In the genomic region with DNA sequence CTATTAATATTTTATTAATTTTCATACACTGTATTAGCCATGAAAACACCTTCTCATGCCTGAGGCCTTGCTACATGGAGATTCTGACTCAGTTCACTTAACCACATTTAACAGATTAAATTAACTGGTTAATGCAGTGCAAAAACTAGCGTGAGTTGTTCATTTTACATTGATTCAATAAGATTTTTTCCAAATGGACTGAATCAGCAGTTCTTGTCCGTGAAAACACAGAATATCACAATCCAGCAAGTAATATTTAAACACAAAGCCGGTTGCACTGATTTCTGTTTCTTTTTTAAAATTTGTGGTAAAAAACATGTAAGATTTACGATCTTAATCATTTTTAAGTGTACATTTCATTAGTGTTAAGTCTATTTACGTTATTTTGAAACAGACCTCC, we compare ENCODE assay signal across 36 cellular contexts.
"Had no signal": no experiment of that assay in that cellular context is flagged by ENCODE, and none has a peak within 500 bp of the region (broad histone marks: within the 10 kb centered on the region; RNA-seq: fewer than 3 reads in every experiment).

No MANE protein-coding gene starts in this region.

- H3K4me3 ChIP-seq: ascending aorta, cardiac muscle cell had no signal

- H3K27ac Mint-ChIP-seq: activated B cell treated with CpG ODN at 0.5 μM for 24 hours; activated CD4-positive, alpha-beta memory T cell treated with anti-CD3 and anti-CD28 coated beads for 36 hours; activated CD4-positive, alpha-beta T cell treated with anti-CD3 and anti-CD28 coated beads, Interleukin-2, amount 10 ng/mL, durations not matched to agents 24 days and 14 days; activated CD8-positive, alpha-beta T cell treated with anti-CD3 and anti-CD28 coated beads for 36 hours; activated naive CD4-positive, alpha-beta T cell treated with anti-CD3 and anti-CD28 coated beads, Interleukin-2, amount 10 ng/mL, durations not matched to agents 7 days and 5 days; activated naive CD4-positive, alpha-beta T cell treated with anti-CD3 and anti-CD28 coated beads, Interleukin-2, amount 50 U/mL, for 24 hours; activated naive CD8-positive, alpha-beta T cell; activated naive CD8-positive, alpha-beta T cell treated with anti-CD3 and anti-CD28 coated beads, Interleukin-2, amount 10 ng/mL, durations not matched to agents 7 days and 5 days; activated naive CD8-positive, alpha-beta T cell treated with anti-CD3 and anti-CD28 coated beads, Interleukin-2, amount 50 U/mL, for 24 hours; activated T-cell treated with anti-CD3 and anti-CD28 coated beads, Interleukin-2, amount 50 U/mL, for 24 hours; activated T-helper 2 cell treated with anti-CD3 and anti-CD28 coated beads, Interferon-gamma antibody, Interleukin-2, Interleukin-4, amounts not matched to agents 10 μg/mL and 5 μg/mL and 100 μg/mL, durations not matched to agents 14 hours and 24 hours and 36 hours; brain; T-helper 1 cell treated with Interleukin-12 subunit alpha and Interleukin-12 subunit beta and Interleukin-4 antibody, amounts not matched to agents 30 μg/mL and 1 μg/mL, for 36 hours; T-helper 2 cell treated with Interferon-gamma antibody and Interleukin-4, amounts not matched to agents 5 μg/mL and 100 μg/mL, for 36 hours had no signal

- H3K4me3 Mint-ChIP-seq: activated B cell treated with CpG ODN at 0.5 μM for 24 hours; activated CD4-positive, alpha-beta memory T cell treated with anti-CD3 and anti-CD28 coated beads for 36 hours; activated CD4-positive, alpha-beta T cell treated with anti-CD3 and anti-CD28 coated beads, Interleukin-2, amount 10 ng/mL, durations not matched to agents 24 days and 14 days; activated CD8-positive, alpha-beta T cell treated with anti-CD3 and anti-CD28 coated beads for 36 hours; activated naive CD4-positive, alpha-beta T cell treated with anti-CD3 and anti-CD28 coated beads, Interleukin-2, amount 10 ng/mL, durations not matched to agents 7 days and 5 days; activated naive CD4-positive, alpha-beta T cell treated with anti-CD3 and anti-CD28 coated beads, Interleukin-2, amount 50 U/mL, for 24 hours; activated naive CD8-positive, alpha-beta T cell; activated naive CD8-positive, alpha-beta T cell treated with anti-CD3 and anti-CD28 coated beads, Interleukin-2, amount 10 ng/mL, durations not matched to agents 7 days and 5 days; activated naive CD8-positive, alpha-beta T cell treated with anti-CD3 and anti-CD28 coated beads, Interleukin-2, amount 50 U/mL, for 24 hours; activated T-cell treated with anti-CD3 and anti-CD28 coated beads, Interleukin-2, amount 50 U/mL, for 24 hours; brain; central memory CD8-positive, alpha-beta T cell; T-helper 1 cell treated with Interleukin-12 subunit alpha and Interleukin-12 subunit beta and Interleukin-4 antibody, amounts not matched to agents 30 μg/mL and 1 μg/mL, for 36 hours; T-helper 2 cell treated with Interferon-gamma antibody and Interleukin-4, amounts not matched to agents 5 μg/mL and 100 μg/mL, for 36 hours had no signal

- H3K9me3 ChIP-seq: ascending aorta had no signal

- H3K4me1 Mint-ChIP-seq: activated B cell treated with CpG ODN at 0.5 μM for 24 hours; activated naive CD4-positive, alpha-beta T cell treated with anti-CD3 and anti-CD28 coated beads, Interleukin-2, amount 10 ng/mL, durations not matched to agents 7 days and 5 days; activated naive CD4-positive, alpha-beta T cell treated with anti-CD3 and anti-CD28 coated beads, Interleukin-2, amount 50 U/mL, for 24 hours; activated naive CD8-positive, alpha-beta T cell treated with anti-CD3 and anti-CD28 coated beads, Interleukin-2, amount 10 ng/mL, durations not matched to agents 7 days and 5 days; brain; central memory CD8-positive, alpha-beta T cell had no signal

- H3K4me1 ChIP-seq: ascending aorta had no signal

- DNase-seq: activated B cell treated with CpG ODN at 0.5 μM for 24 hours; activated CD4-positive, alpha-beta memory T cell treated with anti-CD3 and anti-CD28 coated beads for 36 hours; activated CD4-positive, alpha-beta T cell treated with anti-CD3 and anti-CD28 coated beads for 4 hours; activated CD4-positive, alpha-beta T cell treated with anti-CD3 and anti-CD28 coated beads, Interleukin-2, amount 10 ng/mL, durations not matched to agents 24 days and 14 days; activated CD4-positive, alpha-beta T cell treated with anti-CD3 and anti-CD28 coated beads, Interleukin-2, amount 50 U/mL, for 1 hour; activated CD4-positive, alpha-beta T cell treated with anti-CD3 and anti-CD28 coated beads, Interleukin-2, amount 50 U/mL, for 4 hours; activated CD4-positive, CD25-positive, alpha-beta regulatory T cell treated with anti-CD3 and anti-CD28 coated beads, Interleukin-2, amount 50 U/mL, for 72 hours; activated CD8-positive, alpha-beta memory T cell treated with anti-CD3 and anti-CD28 coated beads, Interleukin-2, amount 50 U/mL, for 4 hours; activated CD8-positive, alpha-beta T cell treated with anti-CD3 and anti-CD28 coated beads for 36 hours; activated effector memory CD4-positive, alpha-beta T cell treated with Interleukin-2 at 50 U/mL for 16 hours; activated gamma-delta T cell; activated naive CD4-positive, alpha-beta T cell treated with anti-CD3 and anti-CD28 coated beads, Interleukin-2, amount 10 ng/mL, durations not matched to agents 7 days and 5 days; activated naive CD4-positive, alpha-beta T cell treated with Interleukin-2 at 50 U/mL for 16 hours; activated naive CD8-positive, alpha-beta T cell treated with anti-CD3 and anti-CD28 coated beads, Interleukin-2, amount 10 ng/mL, durations not matched to agents 7 days and 5 days; activated naive CD8-positive, alpha-beta T cell treated with anti-CD3 and anti-CD28 coated beads, Interleukin-2, amount 50 U/mL, for 24 hours; activated T-cell treated with anti-CD3 and anti-CD28 coated beads for 4 hours; activated T-cell treated with anti-CD3 and anti-CD28 coated beads, Interleukin-2, amount 50 U/mL, for 24 hours; activated T-cell treated with anti-CD3 and anti-CD28 coated beads, Interleukin-2, amount 50 U/mL, for 48 hours; amygdala; anterior cingulate cortex; caudate nucleus; cerebellar nuclear complex; T-helper 1 cell; T-helper 2 cell; T-helper 9 cell had no signal

- H3K36me3 ChIP-seq: ascending aorta, cardiac muscle cell had no signal

- H3K27ac ChIP-seq: ascending aorta, cardiac muscle cell, VCaP had no signal

- ATAC-seq: activated CD8-positive, alpha-beta T cell treated with anti-CD3 and anti-CD28 coated beads for 36 hours; activated naive CD8-positive, alpha-beta T cell treated with anti-CD3 and anti-CD28 coated beads, Interleukin-2, amount 50 U/mL, for 24 hours had no signal

- H3K9me3 Mint-ChIP-seq: activated B cell treated with CpG ODN at 0.5 μM for 24 hours; activated CD4-positive, alpha-beta memory T cell treated with anti-CD3 and anti-CD28 coated beads for 36 hours; activated CD4-positive, alpha-beta T cell treated with anti-CD3 and anti-CD28 coated beads, Interleukin-2, amount 10 ng/mL, durations not matched to agents 24 days and 14 days; activated CD8-positive, alpha-beta T cell treated with anti-CD3 and anti-CD28 coated beads for 36 hours; activated naive CD4-positive, alpha-beta T cell treated with anti-CD3 and anti-CD28 coated beads, Interleukin-2, amount 10 ng/mL, durations not matched to agents 7 days and 5 days; activated naive CD4-positive, alpha-beta T cell treated with anti-CD3 and anti-CD28 coated beads, Interleukin-2, amount 50 U/mL, for 24 hours; activated naive CD8-positive, alpha-beta T cell treated with anti-CD3 and anti-CD28 coated beads, Interleukin-2, amount 10 ng/mL, durations not matched to agents 7 days and 5 days; activated T-cell treated with anti-CD3 and anti-CD28 coated beads, Interleukin-2, amount 50 U/mL, for 24 hours; activated T-helper 2 cell treated with anti-CD3 and anti-CD28 coated beads, Interferon-gamma antibody, Interleukin-2, Interleukin-4, amounts not matched to agents 10 μg/mL and 5 μg/mL and 100 μg/mL, durations not matched to agents 14 hours and 24 hours and 36 hours; central memory CD8-positive, alpha-beta T cell; T-helper 1 cell treated with Interleukin-12 subunit alpha and Interleukin-12 subunit beta and Interleukin-4 antibody, amounts not matched to agents 30 μg/mL and 1 μg/mL, for 36 hours; T-helper 2 cell treated with Interferon-gamma antibody and Interleukin-4, amounts not matched to agents 5 μg/mL and 100 μg/mL, for 36 hours had no signal

- H3K27me3 Mint-ChIP-seq: activated naive CD4-positive, alpha-beta T cell treated with anti-CD3 and anti-CD28 coated beads, Interleukin-2, amount 10 ng/mL, durations not matched to agents 7 days and 5 days had no signal

- H3K27me3 ChIP-seq: ascending aorta, cardiac muscle cell had no signal

- H3K36me3 Mint-ChIP-seq: activated CD4-positive, alpha-beta memory T cell treated with anti-CD3 and anti-CD28 coated beads for 36 hours; activated naive CD4-positive, alpha-beta T cell treated with anti-CD3 and anti-CD28 coated beads, Interleukin-2, amount 10 ng/mL, durations not matched to agents 7 days and 5 days; activated naive CD4-positive, alpha-beta T cell treated with anti-CD3 and anti-CD28 coated beads, Interleukin-2, amount 50 U/mL, for 24 hours; activated naive CD8-positive, alpha-beta T cell; activated naive CD8-positive, alpha-beta T cell treated with anti-CD3 and anti-CD28 coated beads, Interleukin-2, amount 10 ng/mL, durations not matched to agents 7 days and 5 days; brain had no signal

- FAIRE-seq: bronchial epithelial cell had no signal
